In the genomic region with DNA sequence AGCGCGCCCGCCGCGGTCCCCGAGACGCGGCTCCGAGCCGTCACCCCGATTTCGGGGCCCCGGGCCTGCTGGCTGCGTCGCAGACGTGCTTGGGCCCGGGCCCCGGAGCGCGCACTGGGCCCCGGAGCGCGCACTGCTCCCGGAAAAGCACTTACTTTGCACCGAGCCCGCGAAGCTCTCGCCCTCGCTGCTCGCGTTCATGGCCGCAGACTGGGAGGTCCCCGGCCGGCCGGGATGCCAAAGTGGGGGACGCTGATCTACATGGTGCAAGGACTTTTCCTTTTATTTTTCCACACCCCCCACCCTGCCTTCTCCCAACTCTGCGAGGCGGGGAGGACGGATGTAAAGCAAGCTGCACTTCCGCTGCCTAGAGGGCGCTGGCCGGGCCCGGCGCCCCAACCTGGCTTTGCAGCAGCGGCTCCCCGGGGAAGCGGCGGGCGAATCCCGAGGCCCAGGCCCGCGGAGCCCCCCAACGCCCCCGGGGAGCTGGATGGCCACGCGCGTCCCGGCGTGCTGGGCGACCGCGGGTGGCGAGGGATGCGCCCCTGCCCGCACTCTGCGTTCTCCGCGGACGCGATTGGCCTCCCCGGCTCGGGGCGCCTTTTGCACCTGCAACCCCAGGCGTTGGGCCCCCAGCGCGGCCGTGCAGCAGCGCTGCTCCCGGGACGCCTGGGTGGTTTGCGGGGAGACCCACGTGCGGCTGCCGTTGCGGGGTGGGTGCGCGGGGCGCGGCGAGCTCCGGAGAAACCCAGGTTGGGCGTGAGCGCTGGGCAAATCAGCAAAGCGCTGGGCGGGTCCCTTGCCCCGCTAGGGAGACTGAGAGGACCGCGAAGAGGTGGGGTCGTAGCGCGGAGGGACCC, we compare ENCODE assay signal across 8 cellular contexts. TPM values are rescaled to one million over a fixed set of nuclear protein-coding genes. Genes with fewer than 3 reads are reported as not detected.
DNase-seq lines count a peak whose midpoint lies in the region; ATAC-seq, FAIRE-seq and TF ChIP-seq lines count a peak whose summit lies in the region.

A gene (minus strand): TSS at position 344 of the 860 bp plus-strand sequence. CDS start 143 bp downstream, at position 201.

- no peaks in the 10 kb centered on the region for H4K20me1 ChIP-seq in fibroblast of lung (ENCODE audit: control insufficient read depth, extremely low read depth, insufficient read depth, low read length)

- peak within 1 kb of the TSS; percentile 93 for H3K4me2 ChIP-seq in fibroblast of lung (ENCODE audit: extremely low read depth, insufficient read depth, low read length)

- peak within 1 kb of the TSS; percentile 94 for H3K9ac ChIP-seq in HUES64 (ENCODE audit: low read depth, low read length)
- H3K9ac ChIP-seq in fibroblast of lung (ENCODE audit: insufficient read depth, low read length), result peak within 1 kb of the TSS; percentile 77

- under 1% methylated on average over 101 of the region's 101 CpGs for WGBS in HUES64

- TF ChIP-seq CTCF in fibroblast of lung (conservative IDR thresholded peaks at IDR 0.05 in 1 of 2, IDR thresholded peaks at IDR 0.05 in 1 of 2; ENCODE audit: low read depth in 1 of 2, low read length in 2 of 2) (peak; percentile 52 to 62), natural killer cell (IDR thresholded peaks at IDR 0.05) (peak; percentile 64)

- H3K36me3 ChIP-seq in HUES64 (ENCODE audit: insufficient read depth, low read length) (peaks cover 4% of the 10 kb centered on the region), fibroblast of lung (ENCODE audit: control insufficient read depth, insufficient read depth, low read length) (no peaks in the 10 kb centered on the region)

- no peaks in the 10 kb centered on the region for H3K27me3 ChIP-seq in HUES64 (ENCODE audit: insufficient read depth, low read length)
- no peaks in the 10 kb centered on the region for H3K27me3 ChIP-seq in fibroblast of lung (ENCODE audit: control insufficient read depth, insufficient read depth, low read length)

- peaks cover 5% of the 10 kb centered on the region for H3K79me2 ChIP-seq in fibroblast of lung (ENCODE audit: control insufficient read depth, insufficient read depth, low read length)

- no peaks in the 10 kb centered on the region for H3K9me3 Mint-ChIP-seq in activated T-helper 1 cell treated with anti-CD3 and anti-CD28 coated beads, Interleukin-12 subunit alpha, Interleukin-12 subunit beta, Interleukin-2, Interleukin-4 antibody, amounts not matched to agents 30 ng/mL and 10 ng/mL and 1 ng/mL, durations not matched to agents 14 hours and 24 hours and 36 hours
- no peaks in the 10 kb centered on the region for H3K9me3 Mint-ChIP-seq in natural killer cell

- H3K4me3 ChIP-seq in HUES64 (ENCODE audit: low read length) (peak within 1 kb of the TSS; percentile 70), fibroblast of lung (replicated peaks in 1 of 4; ENCODE audit: control extremely low read depth in 1 of 4, insufficient read depth in 1 of 4, low read depth in 3 of 4, low read length in 4 of 4) (peak within 1 kb of the TSS; percentile 83 to 98 (median 95))

- DNase-seq in DMS153 treated with DMSO at 0.1 percent for 48 hours (lab: John Stamatoyannopoulos, UW; ENCODE audit: unreplicated experiment) (peak; percentile 46), RCC 7860 (ENCODE audit: low spot score) (peak; percentile 57), fibroblast of lung (ENCODE audit: low read depth in 2 of 2) (peak; percentile 77 to 81), natural killer cell (peak; percentile 69)
- peak; percentile 67 for DNase-seq in activated T-helper 1 cell treated with anti-CD3 and anti-CD28 coated beads, Interleukin-12 subunit alpha, Interleukin-12 subunit beta, Interleukin-2, Interleukin-4 antibody, amounts not matched to agents 30 ng/mL and 10 ng/mL and 1 ng/mL, durations not matched to agents 14 hours and 24 hours and 36 hours (ENCODE audit: low spot score)
- DNase-seq in stimulated activated naive CD4-positive, alpha-beta T cell (lab: John Stamatoyannopoulos, UW), result peak; percentile 52 to 95 (median 80)

- H3K9me3 ChIP-seq in HUES64 (ENCODE audit: insufficient read depth, low read depth, low read length) (no peaks in the 10 kb centered on the region), fibroblast of lung (ENCODE audit: control insufficient read depth, insufficient read depth, low read depth, low read length) (no peaks in the 10 kb centered on the region)

- H3K27me3 Mint-ChIP-seq in activated T-helper 1 cell treated with anti-CD3 and anti-CD28 coated beads, Interleukin-12 subunit alpha, Interleukin-12 subunit beta, Interleukin-2, Interleukin-4 antibody, amounts not matched to agents 30 ng/mL and 10 ng/mL and 1 ng/mL, durations not matched to agents 14 hours and 24 hours and 36 hours (ENCODE audit: insufficient read depth), result no peaks in the 10 kb centered on the region
- H3K27me3 Mint-ChIP-seq in natural killer cell (ENCODE audit: low read depth in 2 of 2), result no peaks in the 10 kb centered on the region

- peaks cover 6% of the 10 kb centered on the region for H3K36me3 Mint-ChIP-seq in activated T-helper 1 cell treated with anti-CD3 and anti-CD28 coated beads, Interleukin-12 subunit alpha, Interleukin-12 subunit beta, Interleukin-2, Interleukin-4 antibody, amounts not matched to agents 30 ng/mL and 10 ng/mL and 1 ng/mL, durations not matched to agents 14 hours and 24 hours and 36 hours (ENCODE audit: low read depth)
- H3K36me3 Mint-ChIP-seq in natural killer cell, result no peaks in the 10 kb centered on the region

- H3K4me1 Mint-ChIP-seq in activated T-helper 1 cell treated with anti-CD3 and anti-CD28 coated beads, Interleukin-12 subunit alpha, Interleukin-12 subunit beta, Interleukin-2, Interleukin-4 antibody, amounts not matched to agents 30 ng/mL and 10 ng/mL and 1 ng/mL, durations not matched to agents 14 hours and 24 hours and 36 hours (ENCODE audit: low read depth), result peaks cover 23% of the 10 kb centered on the region
- H3K4me1 Mint-ChIP-seq in natural killer cell, result peaks cover 16 to 21% of the 10 kb centered on the region in 2 donors

- H3K4me1 ChIP-seq in HUES64 (ENCODE audit: insufficient read depth, low read length), result peaks cover 7% of the 10 kb centered on the region
- H3K4me1 ChIP-seq in fibroblast of lung (ENCODE audit: control insufficient read depth, extremely low read depth, insufficient read depth, low read length), result no peaks in the 10 kb centered on the region

- no peak for FAIRE-seq in RCC 7860 (lab: Jason Lieb, UNC)

- peak within 1 kb of the TSS; percentile 91 for H3K27ac Mint-ChIP-seq in activated T-helper 1 cell treated with anti-CD3 and anti-CD28 coated beads, Interleukin-12 subunit alpha, Interleukin-12 subunit beta, Interleukin-2, Interleukin-4 antibody, amounts not matched to agents 30 ng/mL and 10 ng/mL and 1 ng/mL, durations not matched to agents 14 hours and 24 hours and 36 hours
- H3K27ac Mint-ChIP-seq in natural killer cell, result peak within 1 kb of the TSS; percentile 74 to 90

- ATAC-seq in GM21447 (IDR thresholded peaks at IDR 0.05; ENCODE audit: unreplicated experiment) (peak; percentile 65), natural killer cell (peak; percentile 86 to 92 (median 86))

- peak within 1 kb of the TSS; percentile 90 for H3K27ac ChIP-seq in HUES64 (ENCODE audit: low read depth, low read length)
- peak within 1 kb of the TSS; percentile 68 for H3K27ac ChIP-seq in fibroblast of lung (ENCODE audit: insufficient read depth, low read length)

- peak within 1 kb of the TSS; percentile 94 for H2AFZ ChIP-seq in fibroblast of lung (ENCODE audit: low read length)

- intact Hi-C loops in activated T-helper 1 cell treated with anti-CD3 and anti-CD28 coated beads, Interleukin-12 subunit alpha, Interleukin-12 subunit beta, Interleukin-2, Interleukin-4 antibody, amounts not matched to agents 30 ng/mL and 10 ng/mL and 1 ng/mL, durations not matched to agents 14 hours and 24 hours and 36 hours (cut with micrococcal nuclease), result loop anchor here (5.0 kb wide), 1 partner anchor 64 kb away; no protein-coding TSS in a partner anchor
- intact Hi-C loops in natural killer cell (cut with micrococcal nuclease), result no loop called here

- peak within 1 kb of the TSS; percentile 95 for H3K4me3 Mint-ChIP-seq in activated T-helper 1 cell treated with anti-CD3 and anti-CD28 coated beads, Interleukin-12 subunit alpha, Interleukin-12 subunit beta, Interleukin-2, Interleukin-4 antibody, amounts not matched to agents 30 ng/mL and 10 ng/mL and 1 ng/mL, durations not matched to agents 14 hours and 24 hours and 36 hours
- peak within 1 kb of the TSS; percentile 94 for H3K4me3 Mint-ChIP-seq in natural killer cell

RNA-seq across cellular contexts. Expression of the gene that starts here (rescaled TPM):
- polyA plus RNA-seq in HUES64 (2013, experiment 1 of 2), result 23.3 TPM
- 23.1 TPM for polyA plus RNA-seq in HUES64 (2013, experiment 2 of 2)
- 12.2 and 12.8 TPM in 2 replicates for total RNA-seq in activated T-helper 1 cell treated with anti-CD3 and anti-CD28 coated beads, Interleukin-12 subunit alpha, Interleukin-12 subunit beta, Interleukin-2, Interleukin-4 antibody, amounts not matched to agents 30 ng/mL and 10 ng/mL and 1 ng/mL, durations not matched to agents 14 hours and 24 hours and 36 hours
- total RNA-seq in fibroblast of lung (14.7 and 19.5 TPM in 2 replicates), natural killer cell (10 to 100 TPM; 11.7 to 14.8 (median 13.9) TPM)
- 15.0 and 17.5 TPM in 2 replicates for polyA plus RNA-seq in fibroblast of lung
- 11.3 and 12.0 TPM in 2 replicates for polyA plus RNA-seq in fibroblast of lung (2012)
- polyA minus RNA-seq in fibroblast of lung (ENCODE audit: low replicate concordance), result 34.9 and 56.8 TPM in 2 replicates

Comparison
In these comparisons a context has a peak if more than half of its experiments do, and no peak if none do; other contexts are left out.
1. Peak in every context shown above with its lines: DNase-seq, ATAC-seq, H3K4me3 ChIP-seq and H3K27ac ChIP-seq.